16 cellular contexts compared by ENCODE assay signal in the genomic region with DNA sequence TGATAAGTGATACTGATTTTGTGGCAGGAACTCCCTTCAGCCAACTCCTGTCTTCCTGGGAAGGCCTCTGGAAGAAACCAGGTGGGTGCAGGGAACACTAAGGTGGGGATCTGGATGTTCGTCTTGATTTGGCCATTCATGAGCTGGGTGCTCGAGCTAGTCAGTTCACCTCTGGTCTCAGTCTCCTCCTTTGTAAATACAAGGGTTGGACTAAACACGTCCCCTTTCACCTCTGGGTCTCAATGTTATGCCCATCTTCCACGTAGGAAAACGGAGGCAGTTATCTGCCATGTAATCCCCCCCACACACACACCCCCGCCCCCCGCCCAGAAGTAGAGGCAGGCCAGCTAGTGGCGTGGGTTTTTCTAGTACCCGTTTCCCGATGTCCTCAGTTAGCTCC. TPM values are rescaled to one million over a fixed set of nuclear protein-coding genes. Genes with fewer than 3 reads are reported as not detected.
DNase-seq lines count a peak whose midpoint lies in the region; ATAC-seq and TF ChIP-seq lines count a peak whose summit lies in the region.
"Had no signal": no experiment of that assay in that cellular context is flagged by ENCODE, and none has a peak within 500 bp of the region (broad histone marks: within the 10 kb centered on the region; RNA-seq: fewer than 3 reads in every experiment).

No MANE protein-coding gene starts in this region.

- peak overlapping the region in 6 of 7 donors; percentile 39 to 83 (median 64) for H3K4me3 Mint-ChIP-seq in CD8-positive, alpha-beta memory T cell
- H3K4me3 Mint-ChIP-seq in naive B cell = peak overlapping the region in 6 of 8 donors; percentile 36 to 94 (median 82)

- POLR2A ChIA-PET in CD8-positive, alpha-beta memory T cell (lab: Charles Lee) = no interaction called here

- peaks cover 0 to 6% (median 0%) of the 10 kb centered on the region in 5 donors for H3K9me3 Mint-ChIP-seq in CD8-positive, alpha-beta memory T cell
- H3K9me3 Mint-ChIP-seq in naive B cell = peaks cover 0 to 5% (median 0%) of the 10 kb centered on the region in 7 donors

- H3K27me3 Mint-ChIP-seq in CD8-positive, alpha-beta memory T cell = peaks cover 0 to 11% of the 10 kb centered on the region in 2 donors
- no peaks in the 10 kb centered on the region for H3K27me3 Mint-ChIP-seq in naive B cell

- no peaks in the 10 kb centered on the region for H3K9me3 ChIP-seq in CD8-positive, alpha-beta memory T cell (ENCODE audit: low read length)
- H3K9me3 ChIP-seq in SJCRH30 (replicated peaks) = no peaks in the 10 kb centered on the region
- no peaks in the 10 kb centered on the region for H3K9me3 ChIP-seq in esophagus squamous epithelium
- peaks cover 0 to 3% (median 0%) of the 10 kb centered on the region in 4 donors for H3K9me3 ChIP-seq in stomach

- ATAC-seq in naive B cell (ENCODE audit: low read depth in 2 of 2) (no peak), HG02623 (IDR thresholded peaks at IDR 0.05; ENCODE audit: unreplicated experiment) (no peak)

- no peak for TF ChIP-seq CTCF in esophagus squamous epithelium (IDR thresholded peaks at IDR 0.05)
- TF ChIP-seq CTCF in stomach (IDR thresholded peaks at IDR 0.05) = no peak

- DNase-seq in DMS53 (lab: John Stamatoyannopoulos, UW) (peak; percentile 54), DMS53 treated with DMSO at 0.1 percent for 48 hours (lab: John Stamatoyannopoulos, UW; ENCODE audit: unreplicated experiment) (no peak), SJCRH30 (no peak), naive B cell (no peak), esophagus squamous epithelium (lab: John Stamatoyannopoulos, UW) (no peak), stomach (no peak)
- DNase-seq in CD8-positive, alpha-beta memory T cell = no peak
- DNase-seq: activated CD4-positive, alpha-beta T cell treated with anti-CD3 and anti-CD28 coated beads for 4 hours; brain microvascular endothelial cell; effector CD4-positive, alpha-beta T cell; hippocampal formation; NCI-H187 treated with DMSO at 0.1 percent for 48 hours had no signal

- H3K27ac Mint-ChIP-seq in CD8-positive, alpha-beta memory T cell = peak overlapping the region in 5 of 8 donors; percentile 4 to 96 (median 61)
- peak overlapping the region in 3 of 6 donors; percentile 66 to 95 (median 95) for H3K27ac Mint-ChIP-seq in naive B cell

- CTCF ChIA-PET in CD8-positive, alpha-beta memory T cell (lab: Charles Lee) = no interaction called here

- TF ChIP-seq POLR2A in esophagus squamous epithelium (IDR thresholded peaks at IDR 0.05) (no peak), stomach (IDR thresholded peaks at IDR 0.05) (no peak)

- intact Hi-C loops in esophagus squamous epithelium (cut with DNase I) = no loop called here
- intact Hi-C loops in stomach (cut with DNase I; ENCODE audit: low total_unique reads) = no loop called here

- peaks cover 0 to 2% (median 0%) of the 10 kb centered on the region in 3 donors for H3K36me3 Mint-ChIP-seq in CD8-positive, alpha-beta memory T cell
- no peaks in the 10 kb centered on the region for H3K36me3 Mint-ChIP-seq in naive B cell

- H3K27ac ChIP-seq in CD8-positive, alpha-beta memory T cell (ENCODE audit: low read depth, low read length) = no peak overlapping the region
- no peak overlapping the region for H3K27ac ChIP-seq in SJCRH30
- no peak overlapping the region for H3K27ac ChIP-seq in esophagus squamous epithelium
- H3K27ac ChIP-seq in stomach = no peak overlapping the region
- H3K27ac ChIP-seq: 22Rv1, brain microvascular endothelial cell had no signal

- H3K4me1 Mint-ChIP-seq in CD8-positive, alpha-beta memory T cell = peaks cover 7 to 12% (median 8%) of the 10 kb centered on the region in 3 donors
- H3K4me1 Mint-ChIP-seq in naive B cell = peaks cover 11 to 13% (median 12%) of the 10 kb centered on the region in 3 donors

- H3K4me3 ChIP-seq in CD8-positive, alpha-beta memory T cell (ENCODE audit: low read length) = no peak overlapping the region
- H3K4me3 ChIP-seq in SJCRH30 (peak overlapping the region; percentile 81), esophagus squamous epithelium (no peak overlapping the region), stomach (no peak overlapping the region)

- H3K27me3 ChIP-seq in CD8-positive, alpha-beta memory T cell (ENCODE audit: insufficient read depth, low read length, poor library complexity, severe bottlenecking) = no peaks in the 10 kb centered on the region
- H3K27me3 ChIP-seq in SJCRH30 (no peaks in the 10 kb centered on the region), esophagus squamous epithelium (no peaks in the 10 kb centered on the region), stomach (no peaks in the 10 kb centered on the region)
- H3K27me3 ChIP-seq: brain microvascular endothelial cell had no signal

- H3K36me3 ChIP-seq in CD8-positive, alpha-beta memory T cell (ENCODE audit: insufficient read depth, low read length) = no peaks in the 10 kb centered on the region
- no peaks in the 10 kb centered on the region for H3K36me3 ChIP-seq in SJCRH30
- H3K36me3 ChIP-seq in esophagus squamous epithelium = no peaks in the 10 kb centered on the region
- no peaks in the 10 kb centered on the region for H3K36me3 ChIP-seq in stomach
- H3K36me3 ChIP-seq: brain microvascular endothelial cell had no signal

- TF ChIP-seq EP300 in stomach (IDR thresholded peaks at IDR 0.05) = no peak

- WGBS in esophagus squamous epithelium, 2 donors = 83 to 89% methylated on average over 3 to 9 of the region's 10 CpGs
- 75 to 90% (median 79%) methylated on average over 10 of the region's 10 CpGs for WGBS in stomach, 5 donors

- no peaks in the 10 kb centered on the region for H3K4me1 ChIP-seq in CD8-positive, alpha-beta memory T cell (ENCODE audit: insufficient read depth, low read length)
- H3K4me1 ChIP-seq in SJCRH30 = no peaks in the 10 kb centered on the region
- H3K4me1 ChIP-seq in esophagus squamous epithelium = peaks cover 0 to 6% (median 0%) of the 10 kb centered on the region in 3 donors
- peaks cover 0 to 6% (median 0%) of the 10 kb centered on the region in 4 donors for H3K4me1 ChIP-seq in stomach

RNA-seq across cellular contexts. Expression of a gene that starts 4.1 kb away (rescaled TPM):
- not detected for total RNA-seq in CD8-positive, alpha-beta memory T cell
- polyA plus RNA-seq in CD8-positive, alpha-beta memory T cell = not detected
- total RNA-seq in SJCRH30 (2014; rRNA removed; shearing (Covaris generic)) = not detected in 2 replicates
- polyA plus RNA-seq in naive B cell (ENCODE audit: low read depth in 6 of 6) (under 1 TPM in 1 of 6 donors, not detected in 5; 0.09 TPM), stomach (not detected)
- total RNA-seq in esophagus squamous epithelium (not detected), stomach (not detected)
- total RNA-seq: G401; T-helper 2 cell treated with Interferon-gamma antibody and Interleukin-4, amounts not matched to agents 100 ng/mL and 5 ng/mL, for 36 hours had no signal

RNA-seq across cellular contexts. Expression of a gene that starts 31.4 kb away (rescaled TPM):
- not detected for total RNA-seq in CD8-positive, alpha-beta memory T cell
- not detected for polyA plus RNA-seq in CD8-positive, alpha-beta memory T cell
- 0.51 TPM in 1 of 2 replicates, not detected in the other for total RNA-seq in SJCRH30 (2014; rRNA removed; shearing (Covaris generic))
- polyA plus RNA-seq in naive B cell (ENCODE audit: low read depth in 6 of 6) (under 1 TPM in 1 of 6 donors, not detected in 5; 0.74 TPM), stomach (under 1 TPM; 0.08 to 0.31 (median 0.12) TPM)
- total RNA-seq in esophagus squamous epithelium (under 1 TPM in 1 of 4 donors, not detected in 3; 0.19 TPM), stomach (1 to 10 TPM in 1 of 5 donors, not detected in 4; 1.3 TPM)
- total RNA-seq: G401; T-helper 2 cell treated with Interferon-gamma antibody and Interleukin-4, amounts not matched to agents 100 ng/mL and 5 ng/mL, for 36 hours had no signal
